Comparison of ENCODE assay signal across 15 cellular contexts in genomic region chr7:52838981-52839411, GRCh38.
A peak's percentile ranks its signal among the peaks of the same experiment; 100 is the strongest.
DNase-seq lines count a peak whose midpoint lies in the region; TF ChIP-seq lines count a peak whose summit lies in the region.
"Had no signal": no experiment of that assay in that cellular context is flagged by ENCODE, and none has a peak within 500 bp of the region (broad histone marks: within the 10 kb centered on the region; RNA-seq: fewer than 3 reads in every experiment).

No MANE protein-coding gene starts in this region.

- H3K27ac ChIP-seq in KMS-11 (no peak overlapping the region), left ventricle myocardium inferior (replicated peaks) (peak overlapping the region; percentile 49)
- H3K27ac ChIP-seq: parathyroid adenoma had no signal

- no peaks in the 10 kb centered on the region for H3K27me3 ChIP-seq in KMS-11 (ENCODE audit: insufficient read depth, low read depth)
- no peaks in the 10 kb centered on the region for H3K27me3 ChIP-seq in adipocyte (replicated peaks; ENCODE audit: control insufficient read depth, insufficient read depth, low read length)
- no peaks in the 10 kb centered on the region for H3K27me3 ChIP-seq in left ventricle myocardium inferior (ENCODE audit: low read depth)

- H3K4me1 ChIP-seq in KMS-11 (ENCODE audit: low read depth, poor library complexity, severe bottlenecking) (peaks cover 13% of the 10 kb centered on the region), adipocyte (ENCODE audit: control insufficient read depth, insufficient read depth, low read length) (no peaks in the 10 kb centered on the region), left ventricle myocardium inferior (no peaks in the 10 kb centered on the region)
- H3K4me1 ChIP-seq: Caco-2, parathyroid adenoma had no signal

- H3K9me3 ChIP-seq in adipocyte (ENCODE audit: control insufficient read depth, low read length) (no peaks in the 10 kb centered on the region), left ventricle myocardium inferior (replicated peaks) (no peaks in the 10 kb centered on the region)
- H3K9me3 ChIP-seq: Caco-2 had no signal

- no peak for DNase-seq in adipocyte (ENCODE audit: low read depth)
- no peak for DNase-seq in left ventricle myocardium inferior
- DNase-seq in renal cortical epithelial cell (ENCODE audit: low read depth) = peak; percentile 79
- DNase-seq in stimulated activated naive CD4-positive, alpha-beta T cell treated with Interleukin-2 at 50 U/mL for 16 hours (lab: John Stamatoyannopoulos, UW) = no peak
- no peak for DNase-seq in osteocyte (ENCODE audit: extremely low spot score, unreplicated experiment)
- DNase-seq in effector CD8-positive, alpha-beta T cell (lab: John Stamatoyannopoulos, UW) = no peak
- DNase-seq in GOT3 (lab: John Stamatoyannopoulos, UW) = no peak
- DNase-seq: activated CD4-positive, CD25-positive, alpha-beta regulatory T cell treated with anti-CD3 and anti-CD28 coated beads, Interleukin-2, amount 50 U/mL, for 72 hours; activated naive CD8-positive, alpha-beta T cell treated with anti-CD3 and anti-CD28 coated beads, Interleukin-2, amount 50 U/mL, for 24 hours; Caco-2; endodermal cell; NCI-H510A; T-helper 9 cell had no signal

- H3K4me3 ChIP-seq in KMS-11 (IDR thresholded peaks at IDR 0.05; ENCODE audit: insufficient read depth, low read depth, low read length) (no peak overlapping the region), adipocyte (ENCODE audit: low read length) (peak overlapping the region; percentile 37), left ventricle myocardium inferior (no peak overlapping the region)

- no peak overlapping the region for H3K9ac ChIP-seq in KMS-11
- H3K9ac ChIP-seq in adipocyte (ENCODE audit: low read length) = no peak overlapping the region
- H3K9ac ChIP-seq: parathyroid adenoma had no signal

- H3K9me3 Mint-ChIP-seq in osteocyte (ENCODE audit: unreplicated experiment) = peaks cover 35% of the 10 kb centered on the region
- H3K9me3 Mint-ChIP-seq: endodermal cell had no signal

- no peak overlapping the region for H3K27ac Mint-ChIP-seq in osteocyte (ENCODE audit: unreplicated experiment)
- H3K27ac Mint-ChIP-seq: activated naive CD8-positive, alpha-beta T cell treated with anti-CD3 and anti-CD28 coated beads, Interleukin-2, amount 50 U/mL, for 24 hours; endodermal cell had no signal

- H3K36me3 ChIP-seq in KMS-11 (ENCODE audit: insufficient read depth) (no peaks in the 10 kb centered on the region), adipocyte (ENCODE audit: control insufficient read depth, insufficient read depth, low read length, severe bottlenecking) (no peaks in the 10 kb centered on the region), left ventricle myocardium inferior (no peaks in the 10 kb centered on the region)

- H3K4me2 ChIP-seq in KMS-11 = peak overlapping the region; percentile 43; the same call in 1 of the 2 replicates

- no peaks in the 10 kb centered on the region for H3K4me1 Mint-ChIP-seq in osteocyte (ENCODE audit: unreplicated experiment)
- H3K4me1 Mint-ChIP-seq: activated naive CD8-positive, alpha-beta T cell treated with anti-CD3 and anti-CD28 coated beads, Interleukin-2, amount 50 U/mL, for 24 hours; endodermal cell had no signal

- H3K79me2 ChIP-seq in KMS-11 (ENCODE audit: insufficient read depth, low read depth) = no peaks in the 10 kb centered on the region
- H3K79me2 ChIP-seq: parathyroid adenoma had no signal

- H3K27me3 Mint-ChIP-seq in osteocyte (ENCODE audit: unreplicated experiment) = no peaks in the 10 kb centered on the region
- H3K27me3 Mint-ChIP-seq: activated naive CD8-positive, alpha-beta T cell treated with anti-CD3 and anti-CD28 coated beads, Interleukin-2, amount 50 U/mL, for 24 hours had no signal

- no peak overlapping the region for H3K4me3 Mint-ChIP-seq in osteocyte (ENCODE audit: unreplicated experiment)
- H3K4me3 Mint-ChIP-seq: activated naive CD8-positive, alpha-beta T cell treated with anti-CD3 and anti-CD28 coated beads, Interleukin-2, amount 50 U/mL, for 24 hours; endodermal cell had no signal

- peak overlapping the region; percentile 19; the same call in 1 of the 2 replicates for H2AFZ ChIP-seq in KMS-11 (ENCODE audit: low read depth)
- H2AFZ ChIP-seq: parathyroid adenoma had no signal

- intact Hi-C loops in left ventricle myocardium inferior (cut with micrococcal nuclease) = no loop called here

- H3K36me3 Mint-ChIP-seq in osteocyte (ENCODE audit: unreplicated experiment) = no peaks in the 10 kb centered on the region

- no peaks in the 10 kb centered on the region for H4K20me1 ChIP-seq in KMS-11 (ENCODE audit: insufficient read depth)

- TF ChIP-seq CTCF in KMS-11 (conservative IDR thresholded peaks at IDR 0.05; ENCODE audit: low read depth, low read length) (no peak), left ventricle myocardium inferior (IDR thresholded peaks at IDR 0.05; ENCODE audit: borderline replicate concordance) (no peak), osteocyte (IDR thresholded peaks at IDR 0.05) (no peak)
